8 cellular contexts compared by ENCODE assay signal in the genomic region with DNA sequence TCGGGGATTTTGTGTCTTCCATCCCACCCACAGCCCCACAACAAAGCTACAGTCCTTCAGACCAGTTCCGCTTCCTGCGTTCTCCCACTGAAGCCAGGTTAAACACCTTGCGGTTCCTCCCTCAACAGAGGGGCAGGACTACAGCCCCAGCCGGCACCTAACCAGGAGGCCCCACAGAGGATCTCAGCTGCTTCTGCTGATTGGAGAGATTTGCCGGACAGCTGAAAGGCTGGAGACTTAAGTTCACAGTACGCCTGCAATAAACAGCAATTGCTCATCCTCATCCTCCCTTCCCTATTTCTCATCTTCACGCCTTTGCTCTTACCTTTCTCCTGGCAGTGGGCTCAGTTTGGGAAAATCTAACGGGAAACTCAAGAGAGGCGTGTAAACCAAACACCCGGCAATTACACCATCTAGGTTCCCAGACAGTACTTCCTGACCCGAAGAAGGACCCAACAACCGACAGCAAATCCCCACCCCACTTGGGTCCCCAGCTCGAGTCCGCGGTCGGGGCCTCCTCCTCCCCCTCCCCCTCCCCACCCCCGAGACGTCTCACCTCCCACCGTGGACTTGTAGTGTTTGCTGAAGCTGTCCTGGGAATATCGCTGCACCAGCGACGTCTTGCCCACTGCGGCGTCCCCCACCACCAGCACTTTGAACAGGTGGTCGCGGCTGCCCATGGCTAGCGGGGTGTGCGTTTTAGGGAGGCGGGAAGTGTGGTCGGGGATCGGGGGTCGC. TPM values are rescaled to one million over a fixed set of nuclear protein-coding genes. Genes with fewer than 3 reads are reported as not detected.
DNase-seq lines count a peak whose midpoint lies in the region; ATAC-seq and TF ChIP-seq lines count a peak whose summit lies in the region.

No MANE protein-coding gene starts in this region.

- peak overlapping the region; percentile 88 for H3K4me3 Mint-ChIP-seq in activated naive CD8-positive, alpha-beta T cell treated with anti-CD3 and anti-CD28 coated beads, Interleukin-2, amount 10 ng/mL, durations not matched to agents 7 days and 5 days

- H3K27ac Mint-ChIP-seq in activated naive CD8-positive, alpha-beta T cell treated with anti-CD3 and anti-CD28 coated beads, Interleukin-2, amount 10 ng/mL, durations not matched to agents 7 days and 5 days = peak overlapping the region; percentile 94

- CTCF ChIA-PET in RWPE1 (lab: Yijun Ruan, JAX) = interaction anchor here (0.6 to 1.6 kb wide), 5 partner anchors 18 to 924 kb away, joined by 3 to 5 read pairs (median 4); no protein-coding TSS in a partner anchor

- H3K27me3 ChIP-seq in iPS-18a (ENCODE audit: control insufficient read depth, insufficient read depth, low read length) = peaks cover 38% of the 10 kb centered on the region

- no peaks in the 10 kb centered on the region for H3K27me3 Mint-ChIP-seq in activated naive CD8-positive, alpha-beta T cell treated with anti-CD3 and anti-CD28 coated beads, Interleukin-2, amount 10 ng/mL, durations not matched to agents 7 days and 5 days

- H3K36me3 ChIP-seq in iPS-18a (ENCODE audit: control insufficient read depth, low read depth, low read length) = no peaks in the 10 kb centered on the region

- H3K9ac ChIP-seq in iPS-18a (ENCODE audit: low read length) = no peak overlapping the region

- DNase-seq in AG10803 (ENCODE audit: low read depth) = no peak
- no peak for DNase-seq in RWPE1 (ENCODE audit: low spot score)
- DNase-seq in activated naive CD8-positive, alpha-beta T cell treated with anti-CD3 and anti-CD28 coated beads, Interleukin-2, amount 10 ng/mL, durations not matched to agents 7 days and 5 days = peak; percentile 61
- no peak for DNase-seq in KG1 (lab: John Stamatoyannopoulos, UW)

- H3K9me3 ChIP-seq in iPS-18a (ENCODE audit: control insufficient read depth, low read depth, low read length) = no peaks in the 10 kb centered on the region

- peak; percentile 47 for ATAC-seq in GM19455 (IDR thresholded peaks at IDR 0.05; ENCODE audit: unreplicated experiment)
- ATAC-seq in activated naive CD8-positive, alpha-beta T cell treated with anti-CD3 and anti-CD28 coated beads, Interleukin-2, amount 10 ng/mL, durations not matched to agents 7 days and 5 days (ENCODE audit: low read depth) = peak; percentile 37
- ATAC-seq in GM19463 (IDR thresholded peaks at IDR 0.05; ENCODE audit: unreplicated experiment) = no peak

- H3K27ac ChIP-seq in RWPE1 = peak overlapping the region; percentile 77
- no peak overlapping the region for H3K27ac ChIP-seq in iPS-18a (ENCODE audit: low read length)
- peak overlapping the region in 20 of 21 experiments; percentile 44 to 89 (median 78) for H3K27ac ChIP-seq in skin epidermis

- H3K4me1 ChIP-seq in iPS-18a (ENCODE audit: control insufficient read depth, low read depth, low read length) = peaks cover 6% of the 10 kb centered on the region

- peak overlapping the region; percentile 96 for H3K4me3 ChIP-seq in AG10803 (ENCODE audit: low read length)
- peak overlapping the region; percentile 79 for H3K4me3 ChIP-seq in iPS-18a (ENCODE audit: low read length)
- peak overlapping the region; percentile 48 to 78 (median 73) for H3K4me3 ChIP-seq in skin epidermis

- TF ChIP-seq CTCF in AG10803 (conservative IDR thresholded peaks at IDR 0.05; ENCODE audit: low read length) = no peak
- no peak for TF ChIP-seq CTCF in RWPE1 (conservative IDR thresholded peaks at IDR 0.05; ENCODE audit: low read depth)

- POLR2A ChIA-PET in RWPE1 (lab: Yijun Ruan, JAX; ENCODE audit: low non-redundant PET) = interaction anchor here (0.6 to 0.7 kb wide), 2 partner anchors 14 to 409 kb away, joined by 3 to 7 read pairs; no protein-coding TSS in a partner anchor
- POLR2A ChIA-PET in activated naive CD8-positive, alpha-beta T cell treated with anti-CD3 and anti-CD28 coated beads, Interleukin-2, amount 10 ng/mL, durations not matched to agents 7 days and 5 days (lab: Charles Lee) = interaction anchor here (0.5 to 4.9 kb wide), 12 partner anchors 8 to 183 kb away, joined by 3 to 43 read pairs (median 6); a partner anchor contains a TSS

- no peaks in the 10 kb centered on the region for H3K9me3 Mint-ChIP-seq in activated naive CD8-positive, alpha-beta T cell treated with anti-CD3 and anti-CD28 coated beads, Interleukin-2, amount 10 ng/mL, durations not matched to agents 7 days and 5 days

- peaks cover 45% of the 10 kb centered on the region for H3K4me1 Mint-ChIP-seq in activated naive CD8-positive, alpha-beta T cell treated with anti-CD3 and anti-CD28 coated beads, Interleukin-2, amount 10 ng/mL, durations not matched to agents 7 days and 5 days

- H3K36me3 Mint-ChIP-seq in activated naive CD8-positive, alpha-beta T cell treated with anti-CD3 and anti-CD28 coated beads, Interleukin-2, amount 10 ng/mL, durations not matched to agents 7 days and 5 days = peaks cover 22% of the 10 kb centered on the region

RNA-seq across cellular contexts. Expression of a gene that starts 0.8 kb away (rescaled TPM):
- 10 to 100 TPM; 48.5 to 50.6 TPM for total RNA-seq in activated naive CD8-positive, alpha-beta T cell treated with anti-CD3 and anti-CD28 coated beads, Interleukin-2, amount 10 ng/mL, durations not matched to agents 7 days and 5 days

RNA-seq across cellular contexts. Expression of a gene that starts 24.5 kb away (rescaled TPM):
- total RNA-seq in activated naive CD8-positive, alpha-beta T cell treated with anti-CD3 and anti-CD28 coated beads, Interleukin-2, amount 10 ng/mL, durations not matched to agents 7 days and 5 days = 100 to 1,000 TPM; 200 to 211 TPM

RNA-seq across cellular contexts. Expression of a gene that starts 38.6 kb away (rescaled TPM):
- total RNA-seq in activated naive CD8-positive, alpha-beta T cell treated with anti-CD3 and anti-CD28 coated beads, Interleukin-2, amount 10 ng/mL, durations not matched to agents 7 days and 5 days = 10 to 100 TPM; 16.8 to 19.6 TPM
